ENCODE assay signal across 2 cellular contexts in the genomic region with DNA sequence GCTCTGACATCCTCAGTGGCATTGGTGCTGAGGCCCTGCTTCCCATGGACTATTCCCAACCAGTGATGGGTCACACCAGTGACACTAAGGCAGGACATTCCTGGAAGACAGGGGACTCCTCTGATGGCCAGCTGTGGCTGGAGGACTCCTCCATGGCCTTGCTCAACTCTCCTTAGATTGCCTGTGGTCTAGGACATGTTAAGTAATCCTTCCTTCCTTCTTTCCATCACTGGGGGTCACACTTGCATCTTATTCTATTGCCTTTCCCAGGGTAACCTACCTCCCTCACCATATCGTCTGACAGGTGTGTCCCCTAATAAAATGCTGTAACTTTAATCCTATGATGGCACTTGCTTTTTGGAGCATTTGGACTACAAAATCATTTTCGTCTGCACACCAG.
TF ChIP-seq lines count a peak whose summit lies in the region.

No MANE protein-coding gene starts in this region.

TF ChIP-seq in HCT116, 20 proteins besides CTCF, POLR2A, EP300 and RAD21:
- TF ChIP-seq TCF7L2 (IDR thresholded peaks at IDR 0.05; ENCODE audit: borderline replicate concordance, extremely low read depth, insufficient read depth, insufficient read length), result no peak
- no peak for TF ChIP-seq CEBPB (IDR thresholded peaks at IDR 0.05; ENCODE audit: low read depth)
- TF ChIP-seq, protein P1, sequence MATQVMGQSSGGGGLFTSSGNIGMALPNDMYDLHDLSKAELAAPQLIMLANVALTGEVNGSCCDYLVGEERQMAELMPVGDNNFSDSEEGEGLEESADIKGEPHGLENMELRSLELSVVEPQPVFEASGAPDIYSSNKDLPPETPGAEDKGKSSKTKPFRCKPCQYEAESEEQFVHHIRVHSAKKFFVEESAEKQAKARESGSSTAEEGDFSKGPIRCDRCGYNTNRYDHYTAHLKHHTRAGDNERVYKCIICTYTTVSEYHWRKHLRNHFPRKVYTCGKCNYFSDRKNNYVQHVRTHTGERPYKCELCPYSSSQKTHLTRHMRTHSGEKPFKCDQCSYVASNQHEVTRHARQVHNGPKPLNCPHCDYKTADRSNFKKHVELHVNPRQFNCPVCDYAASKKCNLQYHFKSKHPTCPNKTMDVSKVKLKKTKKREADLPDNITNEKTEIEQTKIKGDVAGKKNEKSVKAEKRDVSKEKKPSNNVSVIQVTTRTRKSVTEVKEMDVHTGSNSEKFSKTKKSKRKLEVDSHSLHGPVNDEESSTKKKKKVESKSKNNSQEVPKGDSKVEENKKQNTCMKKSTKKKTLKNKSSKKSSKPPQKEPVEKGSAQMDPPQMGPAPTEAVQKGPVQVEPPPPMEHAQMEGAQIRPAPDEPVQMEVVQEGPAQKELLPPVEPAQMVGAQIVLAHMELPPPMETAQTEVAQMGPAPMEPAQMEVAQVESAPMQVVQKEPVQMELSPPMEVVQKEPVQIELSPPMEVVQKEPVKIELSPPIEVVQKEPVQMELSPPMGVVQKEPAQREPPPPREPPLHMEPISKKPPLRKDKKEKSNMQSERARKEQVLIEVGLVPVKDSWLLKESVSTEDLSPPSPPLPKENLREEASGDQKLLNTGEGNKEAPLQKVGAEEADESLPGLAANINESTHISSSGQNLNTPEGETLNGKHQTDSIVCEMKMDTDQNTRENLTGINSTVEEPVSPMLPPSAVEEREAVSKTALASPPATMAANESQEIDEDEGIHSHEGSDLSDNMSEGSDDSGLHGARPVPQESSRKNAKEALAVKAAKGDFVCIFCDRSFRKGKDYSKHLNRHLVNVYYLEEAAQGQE (IDR thresholded peaks at IDR 0.05; ENCODE audit: low read depth), result no peak
- no peak for TF ChIP-seq CBX3 (IDR thresholded peaks at IDR 0.05; ENCODE audit: low read depth)
- no peak for TF ChIP-seq ELF1 (IDR thresholded peaks at IDR 0.05; ENCODE audit: borderline replicate concordance, low read depth)
- TF ChIP-seq SP1 (IDR thresholded peaks at IDR 0.05; ENCODE audit: low read depth), result no peak
- no peak for TF ChIP-seq EZH2 (IDR thresholded peaks at IDR 0.05)

TF ChIP-seq in H1, 55 proteins besides CTCF, POLR2A, EP300 and RAD21:
- TF ChIP-seq ZNF274 (IDR thresholded peaks at IDR 0.05; ENCODE audit: borderline replicate concordance, extremely low read depth, low read length) (no peak), SUZ12 (IDR thresholded peaks at IDR 0.05; ENCODE audit: low read length) (no peak), SP1 (IDR thresholded peaks at IDR 0.05; ENCODE audit: low read depth, low read length) (no peak), SIN3A (conservative IDR thresholded peaks at IDR 0.05 in 1 of 2, IDR thresholded peaks at IDR 0.05 in 1 of 2; ENCODE audit: low read depth in 1 of 2, low read length in 2 of 2) (no peak), GABPA (IDR thresholded peaks at IDR 0.05; ENCODE audit: borderline replicate concordance, insufficient read depth, low read length) (no peak)
- TF ChIP-seq, protein P2, sequence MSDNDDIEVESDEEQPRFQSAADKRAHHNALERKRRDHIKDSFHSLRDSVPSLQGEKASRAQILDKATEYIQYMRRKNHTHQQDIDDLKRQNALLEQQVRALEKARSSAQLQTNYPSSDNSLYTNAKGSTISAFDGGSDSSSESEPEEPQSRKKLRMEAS (IDR thresholded peaks at IDR 0.05), result no peak
